ENCODE assay signal across 1 cellular context in the genomic region with DNA sequence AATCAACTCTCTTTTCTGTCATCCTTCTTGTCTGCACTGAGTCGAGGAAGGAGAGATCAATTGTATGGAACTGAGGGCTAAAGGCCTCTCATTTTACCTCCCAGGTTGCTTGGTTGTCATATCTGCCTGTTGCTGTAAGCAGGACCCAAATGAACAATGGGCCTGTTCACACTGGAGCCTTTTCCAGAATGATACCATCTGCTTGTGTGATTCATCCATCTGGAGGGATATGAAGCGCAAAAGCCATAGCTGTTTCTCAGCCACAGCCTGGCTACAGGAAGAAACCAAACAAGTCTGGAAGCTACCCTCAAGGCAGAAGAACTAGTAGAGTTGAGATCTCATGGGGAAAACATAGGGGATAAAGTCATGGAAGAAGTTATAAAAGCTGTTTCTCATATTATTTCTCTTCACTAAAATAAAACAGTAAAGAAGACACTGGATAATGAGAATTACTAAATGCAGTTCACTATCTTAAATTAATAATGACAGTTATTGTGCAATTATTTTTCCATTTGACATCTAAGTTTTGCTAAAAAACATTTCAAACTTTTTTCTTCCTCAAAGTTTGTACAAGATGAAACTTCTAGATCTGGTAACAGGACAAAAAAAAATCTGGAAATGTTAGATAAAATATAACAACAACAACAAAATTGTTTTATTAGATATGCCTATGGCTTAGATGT.
TF ChIP-seq lines count a peak whose summit lies in the region.

No MANE protein-coding gene starts in this region.

TF ChIP-seq in GM23338, 12 proteins besides CTCF, POLR2A, EP300 and RAD21 (continued from another document):
- TF ChIP-seq ZNF462 (CRISPR knock-in tag; IDR thresholded peaks at IDR 0.05) = no peak
- no peak for TF ChIP-seq EZH2 (IDR thresholded peaks at IDR 0.05; ENCODE audit: low read depth, unreplicated experiment)
- no peak for TF ChIP-seq ETS1 (IDR thresholded peaks at IDR 0.05)
- no peak for TF ChIP-seq REST (IDR thresholded peaks at IDR 0.05; ENCODE audit: unreplicated experiment)
- TF ChIP-seq STAT1 (IDR thresholded peaks at IDR 0.05; ENCODE audit: unreplicated experiment) = no peak
- TF ChIP-seq EZH2phosphoT487 (IDR thresholded peaks at IDR 0.05; ENCODE audit: unreplicated experiment) = no peak
- TF ChIP-seq NANOG (IDR thresholded peaks at IDR 0.05; ENCODE audit: borderline replicate concordance) = no peak
- TF ChIP-seq ZNF114 (CRISPR knock-in tag; IDR thresholded peaks at IDR 0.05) = no peak
